In genomic region chr21:42722808-42723470, GRCh38 we compare ENCODE assay signal across 23 cellular contexts.
A peak's percentile ranks its signal among the peaks of the same experiment; 100 is the strongest.
DNase-seq lines count a peak whose midpoint lies in the region; ATAC-seq and TF ChIP-seq lines count a peak whose summit lies in the region.
"Had no signal": no experiment of that assay in that cellular context is flagged by ENCODE, and none has a peak within 500 bp of the region (broad histone marks: within the 10 kb centered on the region; RNA-seq: fewer than 3 reads in every experiment).

No MANE protein-coding gene starts in this region.

- peak overlapping the region; percentile 61 for H2BK20ac ChIP-seq in IMR-90 (ENCODE audit: low read depth, low read length)

- H3K36me3 ChIP-seq in IMR-90 (ENCODE audit: control insufficient read depth, insufficient read depth, low read length) (no peaks in the 10 kb centered on the region), hepatocyte (replicated peaks; ENCODE audit: insufficient read depth, low read depth) (no peaks in the 10 kb centered on the region), trophoblast cell (ENCODE audit: control insufficient read depth in 1 of 2, insufficient read depth in 2 of 2, low read length in 2 of 2) (peaks cover 0 to 2% of the 10 kb centered on the region in 2 experiments), tibial nerve (no peaks in the 10 kb centered on the region)
- H3K36me3 ChIP-seq: breast epithelium, uterus had no signal

- intact Hi-C loops in IMR-90 (cut with micrococcal nuclease) = no loop called here

- H2AK5ac ChIP-seq in IMR-90 (ENCODE audit: low read depth, low read length) (peak overlapping the region; percentile 89), trophoblast cell (ENCODE audit: low read length) (no peak overlapping the region)

- H2BK12ac ChIP-seq in trophoblast cell (ENCODE audit: low read length) = no peak overlapping the region

- H4K20me1 ChIP-seq in IMR-90 (ENCODE audit: insufficient read depth, low read length) = no peaks in the 10 kb centered on the region
- no peaks in the 10 kb centered on the region for H4K20me1 ChIP-seq in hepatocyte (ENCODE audit: insufficient read depth, poor library complexity, severe bottlenecking)

- TF ChIP-seq CTCF in IMR-90 (conservative IDR thresholded peaks at IDR 0.05; ENCODE audit: low read depth, low read length) (no peak), hepatocyte (IDR thresholded peaks at IDR 0.05; ENCODE audit: poor library complexity) (no peak), tibial nerve (IDR thresholded peaks at IDR 0.05) (no peak)

- H3K14ac ChIP-seq in IMR-90 (replicated peaks; ENCODE audit: low read depth, low read length) (peak overlapping the region; percentile 83; the same call in 1 of the 2 replicates), trophoblast cell (ENCODE audit: low read length) (no peak overlapping the region)

- no peak overlapping the region for H2AK9ac ChIP-seq in IMR-90 (replicated peaks; ENCODE audit: low read depth, low read length, poor library complexity)

- no peaks in the 10 kb centered on the region for H3K9me2 ChIP-seq in hepatocyte (replicated peaks; ENCODE audit: insufficient read depth)

- no peak for TF ChIP-seq RAD21 in IMR-90 (IDR thresholded peaks at IDR 0.05; ENCODE audit: low read length)

- H3K9ac ChIP-seq in IMR-90 (ENCODE audit: low read depth, low read length) = no peak overlapping the region
- no peak overlapping the region for H3K9ac ChIP-seq in trophoblast cell (ENCODE audit: low read length)

- ATAC-seq in IMR-90 (ENCODE audit: low read depth) = no peak
- ATAC-seq in HG02870 (IDR thresholded peaks at IDR 0.05; ENCODE audit: unreplicated experiment) = no peak
- ATAC-seq: naive thymus-derived CD4-positive, alpha-beta T cell; stimulated activated naive CD8-positive, alpha-beta T cell treated with anti-CD3 and anti-CD28 coated beads, Interleukin-15, amount 100 ng/mL, for 72 hours had no signal

- peaks cover 3% of the 10 kb centered on the region for H3K79me2 ChIP-seq in hepatocyte
- no peaks in the 10 kb centered on the region for H3K79me2 ChIP-seq in trophoblast cell (ENCODE audit: control insufficient read depth, insufficient read depth, low read length, poor library complexity)

- peak overlapping the region; percentile 77; the same call in 1 of the 3 replicates for H2BK15ac ChIP-seq in IMR-90 (ENCODE audit: low read depth, low read length)

- H2BK5ac ChIP-seq in IMR-90 (ENCODE audit: low read depth, low read length, poor library complexity, severe bottlenecking) (no peak overlapping the region), trophoblast cell (ENCODE audit: low read depth, low read length, poor library complexity) (no peak overlapping the region)

- WGBS in IMR-90 (ENCODE audit: extremely low coverage in 2 of 2, insufficient read length in 1 of 2), 2 experiments = 58% methylated on average over 2 of the region's 10 CpGs; no CpG with 5 or more reads in 1 of the 2 experiments
- WGBS in hepatocyte (ENCODE audit: low lambda C conversion rate, missing lambda C conversion rate) = 81% methylated on average over 10 of the region's 10 CpGs
- no CpG with 5 or more reads among the region's 10 CpGs for WGBS in trophoblast cell (ENCODE audit: extremely low coverage, insufficient coverage, insufficient read length)
- WGBS in tibial nerve, 2 donors = 57 to 72% methylated on average over 10 of the region's 10 CpGs

- no peak overlapping the region for H3K56ac ChIP-seq in IMR-90 (ENCODE audit: extremely low read depth, insufficient read depth, low read length)

- in situ Hi-C loops in IMR-90 (cut with MboI; ENCODE audit: low sequenced_read_pairs) = no loop called here

- H3K9me1 ChIP-seq in IMR-90 (ENCODE audit: insufficient read depth, low read length) = no peaks in the 10 kb centered on the region; the same call in 1 of the 2 replicates

- POLR2A ChIA-PET in IMR-90 (lab: Charles Lee; ENCODE audit: unreplicated experiment) = no interaction called here

- H2AFZ ChIP-seq in IMR-90 (replicated peaks; ENCODE audit: low read length, poor library complexity) (peak overlapping the region; percentile 52), hepatocyte (no peak overlapping the region), trophoblast cell (ENCODE audit: insufficient read depth, low read length, poor library complexity) (no peak overlapping the region)

- no peak for TF ChIP-seq POLR2A in IMR-90 (IDR thresholded peaks at IDR 0.05; ENCODE audit: low read depth, low read length)
- no peak for TF ChIP-seq POLR2A in tibial nerve (IDR thresholded peaks at IDR 0.05)

- H4K91ac ChIP-seq in IMR-90 (ENCODE audit: insufficient read depth, low read depth, low read length) = peak overlapping the region; percentile 55; the same call in 1 of the 2 replicates
- no peak overlapping the region for H4K91ac ChIP-seq in trophoblast cell (ENCODE audit: low read depth, low read length)

- H3K79me1 ChIP-seq in IMR-90 (ENCODE audit: low read depth in 1 of 2, low read length in 2 of 2) (no peaks in the 10 kb centered on the region), trophoblast cell (ENCODE audit: low read length) (no peaks in the 10 kb centered on the region)

- CTCF ChIA-PET in IMR-90 (lab: Yijun Ruan, JAX) = no interaction called here

- H3K4me1 ChIP-seq in IMR-90 (ENCODE audit: control insufficient read depth, insufficient read depth, low read length) (peaks cover 12% of the 10 kb centered on the region), hepatocyte (ENCODE audit: insufficient read depth) (peaks cover 36% of the 10 kb centered on the region), trophoblast cell (ENCODE audit: control insufficient read depth in 1 of 2, insufficient read depth in 2 of 2, low read length in 2 of 2) (peaks cover 9% of the 10 kb centered on the region in 2 experiments), tibial nerve (peaks cover 0 to 47% (median 28%) of the 10 kb centered on the region in 4 donors)
- H3K4me1 ChIP-seq: breast epithelium had no signal

- DNase-seq in IMR-90 = no peak
- no peak for DNase-seq in hepatocyte (ENCODE audit: low spot score)
- DNase-seq in trophoblast cell = no peak
- no peak for DNase-seq in tibial nerve (ENCODE audit: low spot score in 2 of 2)
- DNase-seq in ecto neural progenitor cell (ENCODE audit: low spot score) = no peak
- DNase-seq in effector CD4-positive, alpha-beta T cell = no peak
- DNase-seq: activated CD4-positive, alpha-beta T cell treated with anti-CD3 and anti-CD28 coated beads, Interleukin-2, amount 10 ng/mL, durations not matched to agents 7 days and 5 days; activated naive CD4-positive, alpha-beta T cell treated with anti-CD3 and anti-CD28 coated beads, Interleukin-2, amount 10 ng/mL, durations not matched to agents 7 days and 5 days; amniotic stem cell; CD4-positive, CD25-positive, alpha-beta regulatory T cell; Kasumi-1; kidney glomerular epithelial cell; mesendoderm; MV-4-11; naive thymus-derived CD4-positive, alpha-beta T cell; NCI-H187; NCI-H82; retina; stimulated activated naive CD8-positive, alpha-beta T cell treated with anti-CD3 and anti-CD28 coated beads, Interleukin-15, amount 100 ng/mL, for 72 hours; T-helper 9 cell; uterus had no signal

- H3K4ac ChIP-seq in IMR-90 (ENCODE audit: low read depth, low read length) (peak overlapping the region; percentile 79), trophoblast cell (ENCODE audit: low read depth, low read length) (no peak overlapping the region)

- H4K12ac ChIP-seq in trophoblast cell (ENCODE audit: low read depth, low read length) = no peak overlapping the region

- H4K5ac ChIP-seq in IMR-90 (ENCODE audit: low read depth, low read length) = no peak overlapping the region

- 0 out of 2 replicates have a peak overlapping the region, but pooled peaks have one; percentile 50 for H3K23ac ChIP-seq in IMR-90 (ENCODE audit: low read depth, low read length)
- H3K23ac ChIP-seq in trophoblast cell (ENCODE audit: low read length) = no peak overlapping the region

- H3K18ac ChIP-seq in IMR-90 (ENCODE audit: low read depth, low read length) (no peak overlapping the region; the same call in 1 of the 2 replicates), trophoblast cell (ENCODE audit: low read length) (no peak overlapping the region)

- H4K8ac ChIP-seq in IMR-90 (ENCODE audit: low read depth in 2 of 2, low read length in 2 of 2) = 0 out of 4 replicates have a peak overlapping the region, but pooled peaks of 1 of the 2 experiments have one; percentile 53
- no peak overlapping the region for H4K8ac ChIP-seq in trophoblast cell (ENCODE audit: low read depth, low read length)

- H3K27ac ChIP-seq in IMR-90 (ENCODE audit: insufficient read depth, low read length) (no peak overlapping the region), hepatocyte (peak overlapping the region; percentile 52), trophoblast cell (ENCODE audit: low read depth, low read length) (no peak overlapping the region), tibial nerve (peak overlapping the region in 3 of 4 donors; percentile 32 to 51 (median 36))

- H3K9me3 ChIP-seq in IMR-90 (ENCODE audit: control insufficient read depth, insufficient read depth, low read length) (no peaks in the 10 kb centered on the region), hepatocyte (ENCODE audit: low read depth) (no peaks in the 10 kb centered on the region), trophoblast cell (ENCODE audit: insufficient read depth, low read depth, low read length) (peaks cover 2% of the 10 kb centered on the region), tibial nerve (no peaks in the 10 kb centered on the region)
- H3K9me3 ChIP-seq: breast epithelium, uterus had no signal

- no TSS peak for BruUV-seq in IMR-90 (replicated peaks; lab: Mats Ljungman, UMichigan)

- H2BK120ac ChIP-seq in IMR-90 (ENCODE audit: low read depth, low read length) (peak overlapping the region; percentile 80), trophoblast cell (ENCODE audit: insufficient read depth, low read length, poor library complexity) (no peak overlapping the region)

- dilution Hi-C loops in IMR-90 (cut with HindIII; ENCODE audit: low sequenced_read_pairs, unreplicated experiment) = no loop called here

- TF ChIP-seq EP300 in tibial nerve (IDR thresholded peaks at IDR 0.05) = no peak

- H3K27me3 ChIP-seq in IMR-90 (ENCODE audit: control insufficient read depth, insufficient read depth, low read length) = no peaks in the 10 kb centered on the region; the same call in 1 of the 2 replicates
- no peaks in the 10 kb centered on the region for H3K27me3 ChIP-seq in hepatocyte
- H3K27me3 ChIP-seq in trophoblast cell (ENCODE audit: insufficient read depth, low read length) = no peaks in the 10 kb centered on the region
- H3K27me3 ChIP-seq in tibial nerve = no peaks in the 10 kb centered on the region
- H3K27me3 ChIP-seq: breast epithelium, uterus had no signal

- no peak overlapping the region for H3K4me2 ChIP-seq in IMR-90 (ENCODE audit: low read depth, low read length)
- no peak overlapping the region for H3K4me2 ChIP-seq in hepatocyte
- no peak overlapping the region for H3K4me2 ChIP-seq in trophoblast cell (ENCODE audit: low read length)

- H3K4me3 ChIP-seq in IMR-90 (ENCODE audit: insufficient read depth, low read depth, low read length) (no peak overlapping the region), hepatocyte (no peak overlapping the region), trophoblast cell (ENCODE audit: low read depth, low read length) (peak overlapping the region; percentile 12), tibial nerve (no peak overlapping the region)
- H3K4me3 ChIP-seq: breast epithelium, uterus had no signal

Comparison
In these comparisons a context has a peak if more than half of its experiments do, and no peak if none do; other contexts are left out.
1. H3K27ac ChIP-seq: peak in hepatocyte (single experiment) and tibial nerve (3 of 4); none in IMR-90 (single experiment) and trophoblast cell (single experiment).